8 cellular contexts compared by ENCODE assay signal in genomic region chr2:207472343-207473202, GRCh38. TPM values are rescaled to one million over a fixed set of nuclear protein-coding genes. Genes with fewer than 3 reads are reported as not detected.
A peak's percentile ranks its signal among the peaks of the same experiment; 100 is the strongest.
DNase-seq lines count a peak whose midpoint lies in the region; ATAC-seq, FAIRE-seq and TF ChIP-seq lines count a peak whose summit lies in the region.
"Had no signal": no experiment of that assay in that cellular context is flagged by ENCODE, and none has a peak within 500 bp of the region (broad histone marks: within the 10 kb centered on the region; RNA-seq: fewer than 3 reads in every experiment).

No MANE protein-coding gene starts in this region.

- peaks cover 23% of the 10 kb centered on the region for H3K4me1 ChIP-seq in Loucy (ENCODE audit: insufficient read depth, low read length, poor library complexity, severe bottlenecking)
- peaks cover 3 to 22% of the 10 kb centered on the region in 2 donors for H3K4me1 ChIP-seq in left lung
- H3K4me1 ChIP-seq in skeletal muscle satellite cell (ENCODE audit: control insufficient read depth, insufficient read depth, low read length) = peaks cover 30% of the 10 kb centered on the region
- H3K4me1 ChIP-seq in thyroid gland = peaks cover 0 to 2% of the 10 kb centered on the region in 2 donors

- intact Hi-C loops in left lung (cut with DNase I) (loop anchor here (5.0 to 10.0 kb wide), 4 partner anchors 485 to 778 kb away; no protein-coding TSS in a partner anchor), thyroid gland (cut with DNase I) (loop anchor here (5.0 to 10.0 kb wide), 3 partner anchors 485 to 778 kb away; no protein-coding TSS in a partner anchor)

- H3K9me3 ChIP-seq in Loucy (ENCODE audit: insufficient read depth, low read depth, low read length) (no peaks in the 10 kb centered on the region), left lung (no peaks in the 10 kb centered on the region), skeletal muscle satellite cell (replicated peaks; ENCODE audit: low read length) (no peaks in the 10 kb centered on the region), thyroid gland (no peaks in the 10 kb centered on the region)

- H3K27me3 ChIP-seq in Loucy (ENCODE audit: insufficient read depth, low read length, poor library complexity, severe bottlenecking) = no peaks in the 10 kb centered on the region
- H3K27me3 ChIP-seq in bronchial epithelial cell (ENCODE audit: control insufficient read depth, insufficient read depth, low read length) = no peaks in the 10 kb centered on the region
- no peaks in the 10 kb centered on the region for H3K27me3 ChIP-seq in left lung
- H3K27me3 ChIP-seq in skeletal muscle satellite cell (ENCODE audit: control insufficient read depth, insufficient read depth, low read length) = no peaks in the 10 kb centered on the region
- no peaks in the 10 kb centered on the region for H3K27me3 ChIP-seq in thyroid gland

- H2AFZ ChIP-seq in Loucy (ENCODE audit: low read length) = no peak overlapping the region

- FAIRE-seq in bronchial epithelial cell (lab: Jason Lieb, UNC) (no peak), GM19239 (lab: Jason Lieb, UNC) (no peak)

- peak; percentile 62 for ATAC-seq in left lung

- H3K9ac ChIP-seq in Loucy (ENCODE audit: low read depth, low read length, poor library complexity, severe bottlenecking) (no peak overlapping the region), skeletal muscle satellite cell (ENCODE audit: low read depth, low read length) (peak overlapping the region; percentile 63)

- H3K9me2 ChIP-seq in Loucy (replicated peaks; ENCODE audit: low read depth, low read length) = no peaks in the 10 kb centered on the region

- H3K4me2 ChIP-seq in Loucy (ENCODE audit: low read depth, low read length, poor library complexity, severe bottlenecking) (peak overlapping the region; percentile 12), skeletal muscle satellite cell (ENCODE audit: low read length) (peak overlapping the region; percentile 66)

- no peaks in the 10 kb centered on the region for H4K20me1 ChIP-seq in Loucy (ENCODE audit: insufficient read depth, low read length, poor library complexity, severe bottlenecking)

- TF ChIP-seq CTCF in Loucy (conservative IDR thresholded peaks at IDR 0.05; ENCODE audit: low read length) (no peak), bronchial epithelial cell (IDR thresholded peaks at IDR 0.05; ENCODE audit: insufficient read depth, low read length, severe bottlenecking) (no peak), left lung (IDR thresholded peaks at IDR 0.05) (no peak), thyroid gland (IDR thresholded peaks at IDR 0.05) (no peak)

- peak overlapping the region in 1 of 2 donors; percentile 30 for H3K27ac ChIP-seq in left lung
- no peak overlapping the region for H3K27ac ChIP-seq in thyroid gland

- TF ChIP-seq POLR2A in thyroid gland (IDR thresholded peaks at IDR 0.05) = no peak

- DNase-seq in bronchial epithelial cell (ENCODE audit: low read depth) (peak; percentile 72), left lung (no peak), GM19239 (ENCODE audit: insufficient read length, low spot score) (no peak), thyroid gland (no peak), DMS79 treated with DMSO at 0.1 percent for 48 hours (lab: John Stamatoyannopoulos, UW) (no peak)
- DNase-seq: DND-41 had no signal

- H3K36me3 ChIP-seq in Loucy (ENCODE audit: insufficient read depth, low read length) (no peaks in the 10 kb centered on the region), bronchial epithelial cell (ENCODE audit: control insufficient read depth, insufficient read depth, low read length) (no peaks in the 10 kb centered on the region), left lung (no peaks in the 10 kb centered on the region), skeletal muscle satellite cell (ENCODE audit: insufficient read depth, low read length) (no peaks in the 10 kb centered on the region), thyroid gland (no peaks in the 10 kb centered on the region)

- no peaks in the 10 kb centered on the region for H3F3A ChIP-seq in Loucy (ENCODE audit: low read depth)

- H3K4me3 ChIP-seq in Loucy (ENCODE audit: low read length, poor library complexity, severe bottlenecking) (no peak overlapping the region), bronchial epithelial cell (ENCODE audit: low read depth, low read length) (no peak overlapping the region), left lung (no peak overlapping the region), skeletal muscle satellite cell (ENCODE audit: low read length) (peak overlapping the region; percentile 21), thyroid gland (replicated peaks in 1 of 3) (no peak overlapping the region)

- H3K79me2 ChIP-seq in Loucy (ENCODE audit: insufficient read depth, low read length) = no peaks in the 10 kb centered on the region

- WGBS in thyroid gland, 2 donors = 84 to 88% methylated on average over 14 of the region's 14 CpGs

RNA-seq across cellular contexts. Expression of gene CREB1, which starts 57.2 kb away (rescaled TPM):
- total RNA-seq in bronchial epithelial cell (28.3 and 36.9 TPM in 2 replicates), left lung (10 to 100 TPM; 62.3 to 66.5 TPM), thyroid gland (100 to 1,000 TPM in 1 of 4 donors, 10 to 100 TPM in 3; 56.1 to 105 (median 59.2) TPM)
- 20.8 and 22.1 TPM in 2 replicates for total RNA-seq in skeletal muscle satellite cell (2012; rRNA removed)
